Comparison of ENCODE assay signal across 22 cellular contexts in genomic region chr20:61806995-61807394, GRCh38.
A peak's percentile ranks its signal among the peaks of the same experiment; 100 is the strongest.
DNase-seq lines count a peak whose midpoint lies in the region; ATAC-seq and TF ChIP-seq lines count a peak whose summit lies in the region.
"Had no signal": no experiment of that assay in that cellular context is flagged by ENCODE, and none has a peak within 500 bp of the region (broad histone marks: within the 10 kb centered on the region; RNA-seq: fewer than 3 reads in every experiment).

No MANE protein-coding gene starts in this region.

- TF ChIP-seq CTCF in left ventricle myocardium inferior (IDR thresholded peaks at IDR 0.05; ENCODE audit: borderline replicate concordance) (no peak), right atrium auricular region (IDR thresholded peaks at IDR 0.05) (no peak), lower lobe of right lung (IDR thresholded peaks at IDR 0.05) (no peak), testis (IDR thresholded peaks at IDR 0.05) (no peak)

- intact Hi-C loops in left ventricle myocardium inferior (cut with micrococcal nuclease) = no loop called here
- intact Hi-C loops in lower lobe of right lung (cut with DNase I) = no loop called here
- intact Hi-C loops in testis (cut with DNase I; ENCODE audit: low total_unique reads) = no loop called here

- H3K4me1 Mint-ChIP-seq in stimulated activated naive B cell treated with anti-CD40 and anti-IgM and Interleukin-4, amounts not matched to agents 10 μg/mL and 1 μg/mL and 100 μg/mL, for 72 hours = no peaks in the 10 kb centered on the region
- H3K4me1 Mint-ChIP-seq: B cell had no signal

- 77 to 79% methylated on average over 6 to 7 of the region's 7 CpGs for WGBS in testis, 2 donors

- no peak for ATAC-seq in lower lobe of right lung
- ATAC-seq in stimulated activated naive B cell treated with anti-CD40 and anti-IgM and Interleukin-4, amounts not matched to agents 10 μg/mL and 1 μg/mL and 100 μg/mL, for 72 hours (replicated peaks) = no peak
- ATAC-seq: A549, K562 had no signal

- H3K4me1 ChIP-seq in left ventricle myocardium inferior (peaks cover 5% of the 10 kb centered on the region), right atrium auricular region (peaks cover 0 to 6% of the 10 kb centered on the region in 2 donors), SJSA1 (replicated peaks) (peaks cover 74% of the 10 kb centered on the region), lower lobe of right lung (no peaks in the 10 kb centered on the region), testis (peaks cover 16% of the 10 kb centered on the region)
- H3K4me1 ChIP-seq: A549 had no signal

- H3K4me3 Mint-ChIP-seq in stimulated activated naive B cell treated with anti-CD40 and anti-IgM and Interleukin-4, amounts not matched to agents 10 μg/mL and 1 μg/mL and 100 μg/mL, for 72 hours = no peak overlapping the region
- H3K4me3 Mint-ChIP-seq: B cell; CD4-positive, alpha-beta T cell; HFFc6 had no signal

- H3K4me3 ChIP-seq in left ventricle myocardium inferior = no peak overlapping the region
- H3K4me3 ChIP-seq in right atrium auricular region = no peak overlapping the region
- no peak overlapping the region for H3K4me3 ChIP-seq in SJSA1
- no peak overlapping the region for H3K4me3 ChIP-seq in lower lobe of right lung
- no peak overlapping the region for H3K4me3 ChIP-seq in testis
- H3K4me3 ChIP-seq: A549, K562, MG63, SK-N-MC had no signal

- no peaks in the 10 kb centered on the region for H3K9me3 Mint-ChIP-seq in stimulated activated naive B cell treated with anti-CD40 and anti-IgM and Interleukin-4, amounts not matched to agents 10 μg/mL and 1 μg/mL and 100 μg/mL, for 72 hours
- H3K9me3 Mint-ChIP-seq: CD4-positive, alpha-beta T cell; HFFc6 had no signal

- H3K36me3 Mint-ChIP-seq in stimulated activated naive B cell treated with anti-CD40 and anti-IgM and Interleukin-4, amounts not matched to agents 10 μg/mL and 1 μg/mL and 100 μg/mL, for 72 hours = no peaks in the 10 kb centered on the region

- DNase-seq in left ventricle myocardium inferior (peak; percentile 6), right atrium auricular region (ENCODE audit: low spot score) (no peak), SJSA1 (ENCODE audit: low read depth in 1 of 2, low spot score in 2 of 2) (no peak), lower lobe of right lung (peak; percentile 27), testis (no peak), retina (no peak)
- DNase-seq in stimulated activated naive B cell treated with anti-CD40 and anti-IgM and Interleukin-4, amounts not matched to agents 10 μg/mL and 1 μg/mL and 100 μg/mL, for 72 hours = no peak
- DNase-seq in activated T-cell treated with anti-CD3 and anti-CD28 coated beads, Interleukin-2, amount 50 U/mL, for 1 hour = no peak
- DNase-seq: CD4-positive, alpha-beta T cell; HFFc6; MG63; NCI-H1048; NCI-H1694; NCI-H2081; NCI-H2171; NCI-H345; NCI-H524; OCI-M1 had no signal

- H3K36me3 ChIP-seq in left ventricle myocardium inferior = no peaks in the 10 kb centered on the region
- no peaks in the 10 kb centered on the region for H3K36me3 ChIP-seq in right atrium auricular region
- no peaks in the 10 kb centered on the region for H3K36me3 ChIP-seq in SJSA1
- no peaks in the 10 kb centered on the region for H3K36me3 ChIP-seq in lower lobe of right lung
- H3K36me3 ChIP-seq in testis (ENCODE audit: low read depth, missing control alignments) = no peaks in the 10 kb centered on the region
- H3K36me3 ChIP-seq: MG63 had no signal

- peak overlapping the region; percentile 9 for H3K27ac Mint-ChIP-seq in stimulated activated naive B cell treated with anti-CD40 and anti-IgM and Interleukin-4, amounts not matched to agents 10 μg/mL and 1 μg/mL and 100 μg/mL, for 72 hours
- H3K27ac Mint-ChIP-seq: B cell; CD4-positive, alpha-beta T cell; HFFc6 had no signal

- H3K9me3 ChIP-seq in left ventricle myocardium inferior (replicated peaks) (no peaks in the 10 kb centered on the region), right atrium auricular region (no peaks in the 10 kb centered on the region), SJSA1 (replicated peaks) (no peaks in the 10 kb centered on the region), lower lobe of right lung (no peaks in the 10 kb centered on the region), testis (no peaks in the 10 kb centered on the region)
- H3K9me3 ChIP-seq: A549, MG63 had no signal

- H3K27me3 ChIP-seq in left ventricle myocardium inferior (ENCODE audit: low read depth) = peaks cover 95% of the 10 kb centered on the region
- H3K27me3 ChIP-seq in right atrium auricular region = no peaks in the 10 kb centered on the region
- H3K27me3 ChIP-seq in SJSA1 (replicated peaks) = no peaks in the 10 kb centered on the region
- peaks cover 15% of the 10 kb centered on the region for H3K27me3 ChIP-seq in lower lobe of right lung (ENCODE audit: low read depth)
- no peaks in the 10 kb centered on the region for H3K27me3 ChIP-seq in testis

- TF ChIP-seq POLR2A in testis (IDR thresholded peaks at IDR 0.05) = no peak

- peaks cover 9 to 11% of the 10 kb centered on the region in 2 donors for H3K27me3 Mint-ChIP-seq in stimulated activated naive B cell treated with anti-CD40 and anti-IgM and Interleukin-4, amounts not matched to agents 10 μg/mL and 1 μg/mL and 100 μg/mL, for 72 hours

- H3K27ac ChIP-seq in left ventricle myocardium inferior (replicated peaks) = no peak overlapping the region
- no peak overlapping the region for H3K27ac ChIP-seq in right atrium auricular region
- peak overlapping the region; percentile 62 for H3K27ac ChIP-seq in SJSA1
- no peak overlapping the region for H3K27ac ChIP-seq in lower lobe of right lung
- peak overlapping the region in 1 of 2 donors; percentile 11 for H3K27ac ChIP-seq in testis
- H3K27ac ChIP-seq: A549, SK-N-MC had no signal

Comparison
In these comparisons a context has a peak if more than half of its experiments do, and no peak if none do; other contexts are left out.
1. DNase-seq: peak in left ventricle myocardium inferior (single experiment) and lower lobe of right lung (single experiment); none in right atrium auricular region (single experiment), SJSA1 (0 of 2), stimulated activated naive B cell treated with anti-CD40 and anti-IgM and Interleukin-4, amounts not matched to agents 10 μg/mL and 1 μg/mL and 100 μg/mL, for 72 hours (single experiment), testis (single experiment), activated T-cell treated with anti-CD3 and anti-CD28 coated beads, Interleukin-2, amount 50 U/mL, for 1 hour (single experiment) and retina (single experiment).